In the genomic region with DNA sequence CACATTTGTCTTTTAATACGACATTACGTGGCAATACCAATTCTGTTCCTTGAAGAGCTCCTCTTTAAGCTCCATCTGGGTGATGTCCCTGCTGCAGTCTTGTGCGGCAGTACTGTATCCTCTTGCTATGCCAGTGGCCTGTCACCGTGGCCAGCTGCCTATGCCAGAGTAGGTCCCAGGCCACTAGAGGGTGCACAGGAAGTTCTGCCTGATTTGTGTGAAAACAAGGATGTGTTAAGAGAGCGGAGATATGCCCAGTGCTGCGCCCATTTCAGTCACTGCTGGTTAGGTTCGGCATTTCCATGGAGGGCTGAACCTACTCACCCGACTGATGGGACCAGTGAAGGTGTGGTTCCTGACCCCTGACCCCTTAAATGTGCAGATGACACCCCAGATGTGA, we compare ENCODE assay signal across 8 cellular contexts. TPM values are rescaled to one million over a fixed set of nuclear protein-coding genes. Genes with fewer than 3 reads are reported as not detected.
DNase-seq lines count a peak whose midpoint lies in the region; ATAC-seq, FAIRE-seq and TF ChIP-seq lines count a peak whose summit lies in the region.

No MANE protein-coding gene starts in this region.

- H2AFZ ChIP-seq in HCT116 (ENCODE audit: low read depth, low read length, poor library complexity, severe bottlenecking) (no peak overlapping the region), K562 (ENCODE audit: low read depth, low read length) (no peak overlapping the region)

- H3K9me2 ChIP-seq in HCT116 (ENCODE audit: insufficient read depth) = no peaks in the 10 kb centered on the region

- BruUV-seq in HCT116 (replicated peaks; lab: Mats Ljungman, UMichigan) (no TSS peak), K562 (replicated peaks; lab: Mats Ljungman, UMichigan) (no TSS peak)

- H4K20me1 ChIP-seq in HCT116 (ENCODE audit: insufficient read depth) (no peaks in the 10 kb centered on the region), K562 (replicated peaks; ENCODE audit: control insufficient read depth, insufficient read depth, low read length) (0 out of 2 replicates have a peak, but pooled peaks cover 5% of the 10 kb centered on the region)

- FAIRE-seq in K562 (lab: Jason Lieb, UNC) = no peak

- no peaks in the 10 kb centered on the region for H3K9me1 ChIP-seq in K562 (ENCODE audit: control insufficient read depth, insufficient read depth, low read length)

- RAD21 ChIA-PET in HCT116 (lab: Charles Lee; ENCODE audit: low non-redundant PET in 1 of 2, low total read pairs in 2 of 2, uncharacterized antibody in 2 of 2, unreplicated experiment in 2 of 2) = no interaction called here

- 88% methylated on average over 8 of the region's 8 CpGs for WGBS in K562 (ENCODE audit: insufficient coverage, low coverage, missing lambda C conversion rate)

- TF ChIP-seq RAD21 in HCT116 (IDR thresholded peaks at IDR 0.05; ENCODE audit: low read depth) (peak; percentile 30), K562 (CRISPR knock-in tag; conservative IDR thresholded peaks at IDR 0.05 in 1 of 2, IDR thresholded peaks at IDR 0.05 in 1 of 2) (peak in 1 of 2 experiments; percentile 24; a peak in 1 of 4 replicates)

- H3K79me2 ChIP-seq in HCT116 (ENCODE audit: insufficient read depth, low read length) = peaks cover 52% of the 10 kb centered on the region
- peaks cover 30% of the 10 kb centered on the region for H3K79me2 ChIP-seq in K562 (ENCODE audit: control insufficient read depth, insufficient read depth, low read length)

- no peak for TF ChIP-seq EP300 in K562 (IDR thresholded peaks at IDR 0.05; ENCODE audit: low read length)

- intact Hi-C loops in HCT116 (cut with micrococcal nuclease) = no loop called here
- intact Hi-C loops in K562 (cut with micrococcal nuclease) = no loop called here
- intact Hi-C loops in lower lobe of right lung (cut with DNase I) = no loop called here

- DNase-seq in AG20443 (ENCODE audit: low spot score) (peak; percentile 28), HCT116 (ENCODE audit: low read depth, low spot score) (no peak), K562 (ENCODE audit: extremely low read depth in 1 of 4, low spot score in 3 of 4) (no peak), lower lobe of right lung (no peak), NOMO-1 (lab: John Stamatoyannopoulos, UW; ENCODE audit: unreplicated experiment in 2 of 2) (no peak), NCI-H1048 (lab: John Stamatoyannopoulos, UW) (no peak)

- H3K36me3 ChIP-seq in HCT116 (ENCODE audit: control insufficient read depth in 1 of 2, insufficient read depth in 2 of 2, low read length in 2 of 2) (peaks cover 4% of the 10 kb centered on the region in 2 experiments; a peak in 1 of 4 replicates), K562 (ENCODE audit: control insufficient read depth, insufficient read depth, low read length) (peaks cover 35% of the 10 kb centered on the region), lower lobe of right lung (peaks cover 16% of the 10 kb centered on the region)

- POLR2A ChIA-PET in HCT116 (lab: Charles Lee) = no interaction called here
- POLR2A ChIA-PET in K562 (lab: Yijun Ruan, JAX) = interaction anchor here (0.6 to 0.9 kb wide), 2 partner anchors 17 to 29 kb away, joined by 3 read pairs; no protein-coding TSS in a partner anchor

- TF ChIP-seq POLR2A in HCT116 (IDR thresholded peaks at IDR 0.05; ENCODE audit: borderline replicate concordance, extremely low read depth, insufficient read depth, insufficient read length) (no peak), K562 (conservative IDR thresholded peaks at IDR 0.05) (no peak)

- no peak overlapping the region for H3K9ac ChIP-seq in HCT116 (ENCODE audit: low read length)
- H3K9ac ChIP-seq in K562 (ENCODE audit: insufficient read depth in 1 of 2, low read depth in 2 of 2, low read length in 2 of 2) = no peak overlapping the region

- CTCF ChIA-PET in HCT116 (lab: Charles Lee) = interaction anchor here (1.0 kb wide), 1 partner anchor 27 kb away, joined by 3 read pairs; the partner anchor contains the start of gene NIPA2
- CTCF ChIA-PET in K562 (lab: Yijun Ruan, JAX; ENCODE audit: low intra/inter-chr PET ratio) = no interaction called here

- in situ Hi-C loops in K562 (cut with MboI) = no loop called here

- peak; percentile 90 for ATAC-seq in HCT116
- peak; percentile 78 for ATAC-seq in K562
- ATAC-seq in lower lobe of right lung = peak; percentile 32 to 65
- no peak for ATAC-seq in GM21390 (IDR thresholded peaks at IDR 0.05; ENCODE audit: unreplicated experiment)
- no peak for ATAC-seq in HG02852 (IDR thresholded peaks at IDR 0.05; ENCODE audit: unreplicated experiment)

- H3K4me2 ChIP-seq in HCT116 (ENCODE audit: low read length) (no peak overlapping the region), K562 (ENCODE audit: insufficient read depth, low read length) (no peak overlapping the region)

- H3K27ac ChIP-seq in HCT116 (ENCODE audit: low read depth, low read length) = no peak overlapping the region
- no peak overlapping the region for H3K27ac ChIP-seq in K562 (ENCODE audit: extremely low read depth, low read depth, low read length)
- no peak overlapping the region for H3K27ac ChIP-seq in lower lobe of right lung

- TF ChIP-seq CTCF in HCT116 (IDR thresholded peaks at IDR 0.05 in 2 of 3, conservative IDR thresholded peaks at IDR 0.05 in 1 of 3; ENCODE audit: borderline replicate concordance in 1 of 3, insufficient read depth in 1 of 3, low read depth in 2 of 3, low read length in 2 of 3) (peak in 2 of 3 experiments; percentile 57 to 62; a peak in 4 of 6 replicates), K562 (IDR thresholded peaks at IDR 0.05 in 2 of 3, conservative IDR thresholded peaks at IDR 0.05 in 1 of 3; ENCODE audit: insufficient read depth in 2 of 3, low read depth in 1 of 3, low read length in 3 of 3) (peak; percentile 27 to 42 (median 40); a peak in 5 of 6 replicates), lower lobe of right lung (IDR thresholded peaks at IDR 0.05) (peak; percentile 31)

- H3K4me1 ChIP-seq in HCT116 (ENCODE audit: control insufficient read depth in 1 of 2, insufficient read depth in 2 of 2, low read length in 2 of 2) (no peaks in the 10 kb centered on the region), K562 (replicated peaks in 1 of 2; ENCODE audit: control insufficient read depth in 2 of 2, insufficient read depth in 2 of 2, low read length in 2 of 2) (no peaks in the 10 kb centered on the region), lower lobe of right lung (no peaks in the 10 kb centered on the region)

- H3K4me3 ChIP-seq in HCT116 (replicated peaks in 1 of 2; ENCODE audit: low read depth in 1 of 2, low read length in 2 of 2) = no peak overlapping the region
- H3K4me3 ChIP-seq in K562 = no peak overlapping the region
- no peak overlapping the region for H3K4me3 ChIP-seq in lower lobe of right lung

- no peaks in the 10 kb centered on the region for H3K27me3 ChIP-seq in HCT116 (ENCODE audit: insufficient read depth, low read length)
- H3K27me3 ChIP-seq in K562 (ENCODE audit: control insufficient read depth in 2 of 2, insufficient read depth in 2 of 2, low read length in 2 of 2) = no peaks in the 10 kb centered on the region
- no peaks in the 10 kb centered on the region for H3K27me3 ChIP-seq in lower lobe of right lung (ENCODE audit: low read depth)

- H3K9me3 ChIP-seq in HCT116 (ENCODE audit: control insufficient read depth in 1 of 2, insufficient read depth in 1 of 2, low read depth in 1 of 2, low read length in 2 of 2) = no peaks in the 10 kb centered on the region
- no peaks in the 10 kb centered on the region for H3K9me3 ChIP-seq in K562 (replicated peaks; ENCODE audit: control insufficient read depth, insufficient read depth, low read depth, low read length)
- no peaks in the 10 kb centered on the region for H3K9me3 ChIP-seq in lower lobe of right lung

RNA-seq across cellular contexts. Expression of gene NIPA1, which starts 25.2 kb away (rescaled TPM):
- total RNA-seq in HCT116 (2021; ENCODE audit: unreplicated experiment) (30.6 TPM), K562 (2014; rRNA removed) (10.5 and 12.3 TPM in 2 replicates), K562 (2014; rRNA removed; fragmentation: Illumina TruSeq; extraction: Trizol) (12.0 and 12.4 TPM in 2 replicates), K562 (2015; rRNA removed; fragmentation: Illumina TruSeq; extraction: Trizol) (11.6 and 12.3 TPM in 2 replicates), K562 (2021) (20.9 and 21.0 TPM in 2 replicates), lower lobe of right lung (15.2 TPM)
- polyA plus RNA-seq in HCT116 (2012) = 21.8 and 27.4 TPM in 2 replicates
- total RNA-seq in K562 (2011; cell fraction: chromatin; rRNA removed; ENCODE audit: low replicate concordance) = 31.7 and 51.8 TPM in 2 replicates
- 25.7 and 35.3 TPM in 2 replicates for total RNA-seq in K562 (2011; cell fraction: nucleolus; rRNA removed)
- total RNA-seq in K562 (2011; cell fraction: nucleoplasm; rRNA removed) = 44.9 and 73.9 TPM in 2 replicates
- polyA plus RNA-seq in K562 (2011; rRNA removed) (25.7 and 28.5 TPM in 2 replicates), K562 (2014; fragmentation: Illumina TruSeq; extraction: Trizol) (13.3 and 14.9 TPM in 2 replicates), K562 (2014; fragmentation: Nextera tagmentation; extraction: Ambion mirVana) (1 to 10 TPM; 3.1 to 4.4 TPM), K562 (2014; rRNA removed) (11.0 and 12.9 TPM in 2 replicates)
- polyA plus RNA-seq in K562 (2011; cell fraction: cytosol; rRNA removed) = 19.7 and 21.7 TPM in 2 replicates
- 36.0 and 38.2 TPM in 2 replicates for polyA plus RNA-seq in K562 (2011; cell fraction: nucleus; rRNA removed)
- polyA plus RNA-seq in K562 (2012) = 12.3 and 13.2 TPM in 2 replicates
- 47.9 and 56.1 TPM in 2 replicates for polyA minus RNA-seq in K562 (2011; rRNA and poly(A)+ RNA removed)
- 18.1 and 24.3 TPM in 2 replicates for polyA minus RNA-seq in K562 (2011; cell fraction: cytosol; rRNA and poly(A)+ RNA removed)
- polyA minus RNA-seq in K562 (2011; cell fraction: nucleus; rRNA and poly(A)+ RNA removed) = 15.8 and 19.2 TPM in 2 replicates

RNA-seq across cellular contexts. Expression of gene NIPA2, which starts 26.8 kb away (rescaled TPM):
- total RNA-seq in HCT116 (2021; ENCODE audit: unreplicated experiment) = 54.4 TPM
- polyA plus RNA-seq in HCT116 (2012) = 19.2 and 23.8 TPM in 2 replicates
- total RNA-seq in K562 (2011; cell fraction: chromatin; rRNA removed; ENCODE audit: low replicate concordance) = 57.2 and 75.5 TPM in 2 replicates
- 83.6 and 99.9 TPM in 2 replicates for total RNA-seq in K562 (2011; cell fraction: nucleolus; rRNA removed)
- 105 and 115 TPM in 2 replicates for total RNA-seq in K562 (2011; cell fraction: nucleoplasm; rRNA removed)
- total RNA-seq in K562 (2014; rRNA removed) = 107 and 112 TPM in 2 replicates
- 93.9 and 99.6 TPM in 2 replicates for total RNA-seq in K562 (2014; rRNA removed; fragmentation: Illumina TruSeq; extraction: Trizol)
- 85.4 and 86.4 TPM in 2 replicates for total RNA-seq in K562 (2015; rRNA removed; fragmentation: Illumina TruSeq; extraction: Trizol)
- 102 and 109 TPM in 2 replicates for total RNA-seq in K562 (2021)
- polyA plus RNA-seq in K562 (2011; rRNA removed) = 72.7 and 94.3 TPM in 2 replicates
- polyA plus RNA-seq in K562 (2011; cell fraction: cytosol; rRNA removed) = 39.7 and 62.8 TPM in 2 replicates
- polyA plus RNA-seq in K562 (2011; cell fraction: nucleus; rRNA removed) = 23.0 and 31.9 TPM in 2 replicates
- 56.0 and 68.5 TPM in 2 replicates for polyA plus RNA-seq in K562 (2012)
- 63.9 and 81.7 TPM in 2 replicates for polyA plus RNA-seq in K562 (2014; fragmentation: Illumina TruSeq; extraction: Trizol)
- 10 to 100 TPM; 18.7 to 22.7 TPM for polyA plus RNA-seq in K562 (2014; fragmentation: Nextera tagmentation; extraction: Ambion mirVana)
- polyA plus RNA-seq in K562 (2014; rRNA removed) = 87.3 and 91.8 TPM in 2 replicates
- 71.8 and 85.1 TPM in 2 replicates for polyA minus RNA-seq in K562 (2011; rRNA and poly(A)+ RNA removed)
- 49.1 and 56.2 TPM in 2 replicates for polyA minus RNA-seq in K562 (2011; cell fraction: cytosol; rRNA and poly(A)+ RNA removed)
- 37.6 and 47.0 TPM in 2 replicates for polyA minus RNA-seq in K562 (2011; cell fraction: nucleus; rRNA and poly(A)+ RNA removed)
- 43.6 TPM for total RNA-seq in lower lobe of right lung

Comparison
In these comparisons a context has a peak if more than half of its experiments do, and no peak if none do; other contexts are left out.
1. ATAC-seq: peak in HCT116 (single experiment), K562 (single experiment) and lower lobe of right lung (2 of 2); none in GM21390 (single experiment) and HG02852 (single experiment).
2. Peak in every context shown above with its lines, with median percentiles within 50 percentile points of each other: CTCF ChIP-seq.